23 cellular contexts compared by ENCODE assay signal in the genomic region with DNA sequence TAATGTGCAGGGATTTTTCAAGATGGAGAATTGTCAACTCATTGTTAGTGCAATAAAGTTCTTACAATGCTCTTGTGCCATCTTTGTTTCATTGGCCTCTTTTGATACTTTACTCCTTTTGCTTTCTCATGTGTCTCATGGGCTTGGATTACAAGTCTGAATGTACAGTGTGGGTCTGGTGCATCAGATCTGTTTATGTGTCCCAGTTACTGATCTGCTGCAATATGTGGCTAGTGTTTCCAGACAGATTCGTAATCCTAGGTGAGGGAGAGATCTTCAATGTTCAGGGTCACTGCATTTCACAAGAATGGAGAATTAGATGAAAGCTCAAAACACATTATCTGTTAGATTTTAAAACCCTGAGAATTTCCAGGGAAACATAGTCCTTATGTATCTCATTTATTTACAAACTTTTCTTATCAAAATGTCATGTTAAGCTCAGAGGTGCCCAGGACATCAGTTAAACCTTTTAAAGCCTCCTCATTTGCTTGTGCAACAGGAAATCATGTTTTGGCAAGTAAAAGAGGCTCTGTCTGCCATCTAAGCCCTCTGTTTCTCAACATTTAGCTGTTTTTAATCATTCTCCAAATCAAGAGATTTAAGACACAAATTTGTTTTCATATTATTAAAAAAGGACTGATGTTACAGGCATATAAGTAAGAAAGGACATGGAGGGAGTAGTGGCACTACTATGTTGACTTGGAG.
"Had no signal": no experiment of that assay in that cellular context is flagged by ENCODE, and none has a peak within 500 bp of the region (broad histone marks: within the 10 kb centered on the region; RNA-seq: fewer than 3 reads in every experiment).

No MANE protein-coding gene starts in this region.

- H3K4me1 ChIP-seq: esophagus squamous epithelium, pancreas, sigmoid colon, tibial nerve had no signal

- H3K36me3 ChIP-seq: cardiac muscle cell, esophagus squamous epithelium, neutrophil, pancreas, sigmoid colon, tibial nerve had no signal

- H3K4me3 ChIP-seq: cardiac muscle cell, esophagus squamous epithelium, lung, pancreas, sigmoid colon, tibial nerve had no signal

- H3K36me3 Mint-ChIP-seq: activated naive CD4-positive, alpha-beta T cell treated with anti-CD3 and anti-CD28 coated beads, Interleukin-2, amount 10 ng/mL, durations not matched to agents 7 days and 5 days; mesothelial cell of epicardium; natural killer cell treated with Interleukin-12 subunit alpha and Interleukin-12 subunit beta and Interleukin-15 and Interleukin-18, amount 100 ng/mL, for 72 hours had no signal

- H3K4me1 Mint-ChIP-seq: activated CD4-positive, alpha-beta T cell treated with anti-CD3 and anti-CD28 coated beads, Interleukin-2, amount 10 ng/mL, durations not matched to agents 7 days and 5 days; activated naive CD4-positive, alpha-beta T cell treated with anti-CD3 and anti-CD28 coated beads, Interleukin-2, amount 10 ng/mL, durations not matched to agents 7 days and 5 days; mesothelial cell of epicardium had no signal

- ATAC-seq: activated CD8-positive, alpha-beta T cell treated with anti-CD3 and anti-CD28 coated beads, Interleukin-2, amount 10 ng/mL, durations not matched to agents 7 days and 5 days; left colon; natural killer cell treated with Interleukin-12 subunit alpha and Interleukin-12 subunit beta and Interleukin-15 and Interleukin-18, amount 100 ng/mL, for 72 hours; pancreas; SK-N-SH treated with all-trans-retinoic acid at 6 μM for 48 hours had no signal

- H3K27me3 ChIP-seq: cardiac muscle cell, esophagus squamous epithelium, neutrophil, pancreas, sigmoid colon, tibial nerve had no signal

- H3K9me3 ChIP-seq: esophagus squamous epithelium, neutrophil, pancreas, sigmoid colon, tibial nerve had no signal

- H3K27ac Mint-ChIP-seq: activated CD4-positive, alpha-beta T cell treated with anti-CD3 and anti-CD28 coated beads, Interleukin-2, amount 10 ng/mL, durations not matched to agents 7 days and 5 days; activated CD8-positive, alpha-beta T cell treated with anti-CD3 and anti-CD28 coated beads, Interleukin-2, amount 10 ng/mL, durations not matched to agents 7 days and 5 days; activated naive CD4-positive, alpha-beta T cell treated with anti-CD3 and anti-CD28 coated beads, Interleukin-2, amount 10 ng/mL, durations not matched to agents 7 days and 5 days; activated T-cell treated with anti-CD3 and anti-CD28 coated beads, Interleukin-2, amount 50 U/mL, for 24 hours; mesothelial cell of epicardium; natural killer cell treated with Interleukin-12 subunit alpha and Interleukin-12 subunit beta and Interleukin-15 and Interleukin-18, amount 100 ng/mL, for 72 hours; stimulated activated naive CD8-positive, alpha-beta T cell treated with anti-CD3 and anti-CD28 coated beads, Interleukin-15, Interleukin-2, amounts not matched to agents 100 ng/mL and 50 ng/mL, for 24 hours had no signal

- H3K27ac ChIP-seq: cardiac muscle cell, esophagus squamous epithelium, neutrophil, pancreas, sigmoid colon, tibial nerve had no signal

- H3K4me3 Mint-ChIP-seq: activated CD4-positive, alpha-beta T cell treated with anti-CD3 and anti-CD28 coated beads, Interleukin-2, amount 10 ng/mL, durations not matched to agents 7 days and 5 days; activated CD8-positive, alpha-beta T cell treated with anti-CD3 and anti-CD28 coated beads, Interleukin-2, amount 10 ng/mL, durations not matched to agents 7 days and 5 days; activated naive CD4-positive, alpha-beta T cell treated with anti-CD3 and anti-CD28 coated beads, Interleukin-2, amount 10 ng/mL, durations not matched to agents 7 days and 5 days; activated T-cell treated with anti-CD3 and anti-CD28 coated beads, Interleukin-2, amount 50 U/mL, for 24 hours; mesothelial cell of epicardium; natural killer cell treated with Interleukin-12 subunit alpha and Interleukin-12 subunit beta and Interleukin-15 and Interleukin-18, amount 100 ng/mL, for 72 hours; stimulated activated naive CD8-positive, alpha-beta T cell treated with anti-CD3 and anti-CD28 coated beads, Interleukin-15, Interleukin-2, amounts not matched to agents 100 ng/mL and 50 ng/mL, for 24 hours had no signal

- H3K27me3 Mint-ChIP-seq: activated CD4-positive, alpha-beta T cell treated with anti-CD3 and anti-CD28 coated beads, Interleukin-2, amount 10 ng/mL, durations not matched to agents 7 days and 5 days; activated naive CD4-positive, alpha-beta T cell treated with anti-CD3 and anti-CD28 coated beads, Interleukin-2, amount 10 ng/mL, durations not matched to agents 7 days and 5 days; natural killer cell treated with Interleukin-12 subunit alpha and Interleukin-12 subunit beta and Interleukin-15 and Interleukin-18, amount 100 ng/mL, for 72 hours; stimulated activated naive CD8-positive, alpha-beta T cell treated with anti-CD3 and anti-CD28 coated beads, Interleukin-15, Interleukin-2, amounts not matched to agents 100 ng/mL and 50 ng/mL, for 24 hours had no signal

- FAIRE-seq: endothelial cell of umbilical vein, islet of Langerhans, pancreas had no signal

- DNase-seq: activated CD4-positive, alpha-beta T cell treated with anti-CD3 and anti-CD28 coated beads, Interleukin-2, amount 10 ng/mL, durations not matched to agents 7 days and 5 days; activated CD8-positive, alpha-beta T cell treated with anti-CD3 and anti-CD28 coated beads, Interleukin-2, amount 10 ng/mL, durations not matched to agents 7 days and 5 days; activated naive CD4-positive, alpha-beta T cell treated with anti-CD3 and anti-CD28 coated beads, Interleukin-2, amount 10 ng/mL, durations not matched to agents 7 days and 5 days; activated T-cell treated with anti-CD3 and anti-CD28 coated beads, Interleukin-2, amount 50 U/mL, for 24 hours; dermis blood vessel endothelial cell; effector memory CD4-positive, alpha-beta T cell; esophagus squamous epithelium; left colon; pancreas; sigmoid colon; stimulated activated CD8-positive, alpha-beta memory T cell treated with anti-CD3 and anti-CD28 coated beads, Interleukin-4, amount 100 ng/mL, for 48 hours; T-helper 1 cell; T-helper 9 cell had no signal

- H3K9me3 Mint-ChIP-seq: activated naive CD4-positive, alpha-beta T cell treated with anti-CD3 and anti-CD28 coated beads, Interleukin-2, amount 10 ng/mL, durations not matched to agents 7 days and 5 days; mesothelial cell of epicardium; natural killer cell treated with Interleukin-12 subunit alpha and Interleukin-12 subunit beta and Interleukin-15 and Interleukin-18, amount 100 ng/mL, for 72 hours; stimulated activated naive CD8-positive, alpha-beta T cell treated with anti-CD3 and anti-CD28 coated beads, Interleukin-15, Interleukin-2, amounts not matched to agents 100 ng/mL and 50 ng/mL, for 24 hours had no signal
